19 cellular contexts compared by ENCODE assay signal in the genomic region with DNA sequence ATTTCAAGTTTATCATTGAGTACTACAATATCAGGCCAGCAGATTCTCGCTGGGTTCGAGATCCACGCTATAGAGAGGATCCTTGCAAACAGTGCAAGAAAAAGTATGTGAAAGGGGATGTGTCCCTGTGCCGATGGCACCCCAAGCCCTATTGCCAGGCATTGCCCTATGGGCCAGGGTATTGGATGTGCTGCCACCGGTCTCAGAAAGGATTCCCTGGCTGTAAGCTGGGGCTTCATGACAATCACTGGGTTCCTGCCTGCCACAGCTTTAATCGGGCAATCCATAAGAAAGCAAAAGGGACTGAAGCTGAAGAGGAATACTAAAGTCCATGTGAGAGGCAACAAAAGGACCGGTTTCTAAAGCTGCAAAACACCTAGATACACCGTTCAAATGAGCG. TPM values are rescaled to one million over a fixed set of nuclear protein-coding genes. Genes with fewer than 3 reads are reported as not detected.
A peak's percentile ranks its signal among the peaks of the same experiment; 100 is the strongest.
DNase-seq lines count a peak whose midpoint lies in the region; ATAC-seq and TF ChIP-seq lines count a peak whose summit lies in the region.
"Had no signal": no experiment of that assay in that cellular context is flagged by ENCODE, and none has a peak within 500 bp of the region (broad histone marks: within the 10 kb centered on the region; RNA-seq: fewer than 3 reads in every experiment).

No MANE protein-coding gene starts in this region.

- peaks cover 15% of the 10 kb centered on the region for H3K36me3 ChIP-seq in CD4-positive, CD25-positive, alpha-beta regulatory T cell (ENCODE audit: control insufficient read depth, insufficient read depth, low read length)

- ATAC-seq in CD4-positive, CD25-positive, alpha-beta regulatory T cell (ENCODE audit: low read depth in 2 of 2), result no peak
- ATAC-seq in CD4-positive, alpha-beta T cell (ENCODE audit: poor library complexity), result no peak
- ATAC-seq in activated T-helper 17 cell treated with anti-CD3 and anti-CD28 coated beads, Interleukin-2, amount 50 U/mL, for 72 hours (replicated peaks), result no peak
- no peak for ATAC-seq in stimulated activated effector memory CD8-positive, alpha-beta T cell treated with anti-CD3 and anti-CD28 coated beads, Interleukin-12 subunit alpha, Interleukin-12 subunit beta, amount 100 ng/mL, for 72 hours
- no peak for ATAC-seq in GM19328 (IDR thresholded peaks at IDR 0.05; ENCODE audit: unreplicated experiment)
- ATAC-seq: Panc1, SK-N-SH treated with all-trans-retinoic acid at 6 μM for 48 hours had no signal

- no peaks in the 10 kb centered on the region for H3K9me3 Mint-ChIP-seq in CD4-positive, CD25-positive, alpha-beta regulatory T cell
- H3K9me3 Mint-ChIP-seq in CD4-positive, alpha-beta T cell, result no peaks in the 10 kb centered on the region
- H3K9me3 Mint-ChIP-seq in activated T-helper 17 cell treated with anti-CD3 and anti-CD28 coated beads, Interleukin-2, amount 50 U/mL, for 72 hours, result no peaks in the 10 kb centered on the region
- no peaks in the 10 kb centered on the region for H3K9me3 Mint-ChIP-seq in stimulated activated effector memory CD8-positive, alpha-beta T cell treated with anti-CD3 and anti-CD28 coated beads, Interleukin-12 subunit alpha, Interleukin-12 subunit beta, amount 100 ng/mL, for 72 hours

- H3K4me3 ChIP-seq in CD4-positive, CD25-positive, alpha-beta regulatory T cell (ENCODE audit: low read depth, low read length), result no peak overlapping the region
- H3K4me3 ChIP-seq: BLaER1 treated with 17β-estradiol and CSF1 and Interleukin-3, amounts not matched to agents 10 nM and 100 nM had no signal

- peaks cover 17% of the 10 kb centered on the region for H3K4me1 ChIP-seq in CD4-positive, CD25-positive, alpha-beta regulatory T cell (ENCODE audit: control insufficient read depth, insufficient read depth, low read length, poor library complexity, severe bottlenecking)

- no peak overlapping the region for H3K4me3 Mint-ChIP-seq in CD4-positive, CD25-positive, alpha-beta regulatory T cell
- no peak overlapping the region for H3K4me3 Mint-ChIP-seq in CD4-positive, alpha-beta T cell
- H3K4me3 Mint-ChIP-seq in activated T-helper 17 cell treated with anti-CD3 and anti-CD28 coated beads, Interleukin-2, amount 50 U/mL, for 72 hours, result no peak overlapping the region
- no peak overlapping the region for H3K4me3 Mint-ChIP-seq in stimulated activated effector memory CD8-positive, alpha-beta T cell treated with anti-CD3 and anti-CD28 coated beads, Interleukin-12 subunit alpha, Interleukin-12 subunit beta, amount 100 ng/mL, for 72 hours

- no peak for TF ChIP-seq CTCF in CD4-positive, alpha-beta T cell (IDR thresholded peaks at IDR 0.05)

- no peaks in the 10 kb centered on the region for H3K27me3 Mint-ChIP-seq in CD4-positive, CD25-positive, alpha-beta regulatory T cell
- no peaks in the 10 kb centered on the region for H3K27me3 Mint-ChIP-seq in CD4-positive, alpha-beta T cell
- H3K27me3 Mint-ChIP-seq in activated T-helper 17 cell treated with anti-CD3 and anti-CD28 coated beads, Interleukin-2, amount 50 U/mL, for 72 hours, result no peaks in the 10 kb centered on the region

- POLR2A ChIA-PET in CD4-positive, alpha-beta T cell (lab: Charles Lee), result no interaction called here

- peaks cover 17% of the 10 kb centered on the region for H3K36me3 Mint-ChIP-seq in CD4-positive, CD25-positive, alpha-beta regulatory T cell
- H3K36me3 Mint-ChIP-seq in CD4-positive, alpha-beta T cell (ENCODE audit: low read depth), result peaks cover 24% of the 10 kb centered on the region
- peaks cover 30% of the 10 kb centered on the region for H3K36me3 Mint-ChIP-seq in activated T-helper 17 cell treated with anti-CD3 and anti-CD28 coated beads, Interleukin-2, amount 50 U/mL, for 72 hours (ENCODE audit: low read depth)
- H3K36me3 Mint-ChIP-seq in stimulated activated effector memory CD8-positive, alpha-beta T cell treated with anti-CD3 and anti-CD28 coated beads, Interleukin-12 subunit alpha, Interleukin-12 subunit beta, amount 100 ng/mL, for 72 hours, result peaks cover 13% of the 10 kb centered on the region

- DNase-seq in CD4-positive, CD25-positive, alpha-beta regulatory T cell, result no peak
- DNase-seq in CD4-positive, alpha-beta T cell, result no peak
- no peak for DNase-seq in stimulated activated effector memory CD8-positive, alpha-beta T cell treated with anti-CD3 and anti-CD28 coated beads, Interleukin-12 subunit alpha, Interleukin-12 subunit beta, amount 100 ng/mL, for 72 hours (ENCODE audit: low spot score in 2 of 2)
- DNase-seq in NCI-H2029 (lab: John Stamatoyannopoulos, UW) (no peak), HT-29 (ENCODE audit: low spot score) (no peak)
- DNase-seq: ACHN; EL; GF-D8; Kasumi-1; NCI-H1417 treated with DMSO at 0.1 percent for 48 hours; NCI-H187; NCI-H2107; NK-92 treated with Interleukin-12 subunit alpha and Interleukin-12 subunit beta, amount 100 ng/mL, for 24 hours; SIG-M5 had no signal

- H3K27me3 ChIP-seq in CD4-positive, CD25-positive, alpha-beta regulatory T cell (ENCODE audit: control insufficient read depth, insufficient read depth, low read length), result no peaks in the 10 kb centered on the region
- H3K27me3 ChIP-seq in CD4-positive, alpha-beta T cell (ENCODE audit: control insufficient read depth, insufficient read depth, low read length), result no peaks in the 10 kb centered on the region
- H3K27me3 ChIP-seq: BLaER1 treated with 17β-estradiol and CSF1 and Interleukin-3, amounts not matched to agents 10 nM and 100 nM had no signal

- H3K27ac Mint-ChIP-seq in CD4-positive, CD25-positive, alpha-beta regulatory T cell, result peak overlapping the region in 2 of 3 donors; percentile 68 to 80
- H3K27ac Mint-ChIP-seq in CD4-positive, alpha-beta T cell, result peak overlapping the region; percentile 91
- peak overlapping the region; percentile 33 for H3K27ac Mint-ChIP-seq in activated T-helper 17 cell treated with anti-CD3 and anti-CD28 coated beads, Interleukin-2, amount 50 U/mL, for 72 hours
- H3K27ac Mint-ChIP-seq in stimulated activated effector memory CD8-positive, alpha-beta T cell treated with anti-CD3 and anti-CD28 coated beads, Interleukin-12 subunit alpha, Interleukin-12 subunit beta, amount 100 ng/mL, for 72 hours, result peak overlapping the region; percentile 34

- no peak overlapping the region for H3K27ac ChIP-seq in CD4-positive, CD25-positive, alpha-beta regulatory T cell (ENCODE audit: insufficient read depth, low read length, poor library complexity, severe bottlenecking)
- no peak overlapping the region for H3K27ac ChIP-seq in CD4-positive, alpha-beta T cell (ENCODE audit: low read depth, low read length)
- H3K27ac ChIP-seq: BLaER1 treated with 17β-estradiol and CSF1 and Interleukin-3, amounts not matched to agents 10 nM and 100 nM had no signal

- intact Hi-C loops in CD4-positive, alpha-beta T cell (cut with DNase I, micrococcal nuclease), result loop anchor here in 1 of 2 experiments (5.0 kb wide), 1 partner anchor 80 kb away; no protein-coding TSS in a partner anchor

- H3K9me3 ChIP-seq in CD4-positive, CD25-positive, alpha-beta regulatory T cell (ENCODE audit: control insufficient read depth in 2 of 2, low read length in 2 of 2), result no peaks in the 10 kb centered on the region
- H3K9me3 ChIP-seq in CD4-positive, alpha-beta T cell (ENCODE audit: control insufficient read depth, low read length), result no peaks in the 10 kb centered on the region
- H3K9me3 ChIP-seq: BLaER1 treated with 17β-estradiol and CSF1 and Interleukin-3, amounts not matched to agents 10 nM and 100 nM had no signal

- peaks cover 34 to 52% (median 38%) of the 10 kb centered on the region in 4 donors for H3K4me1 Mint-ChIP-seq in CD4-positive, CD25-positive, alpha-beta regulatory T cell
- H3K4me1 Mint-ChIP-seq in CD4-positive, alpha-beta T cell (ENCODE audit: low read depth), result peaks cover 40% of the 10 kb centered on the region
- H3K4me1 Mint-ChIP-seq in activated T-helper 17 cell treated with anti-CD3 and anti-CD28 coated beads, Interleukin-2, amount 50 U/mL, for 72 hours, result peaks cover 29% of the 10 kb centered on the region
- peaks cover 32% of the 10 kb centered on the region for H3K4me1 Mint-ChIP-seq in stimulated activated effector memory CD8-positive, alpha-beta T cell treated with anti-CD3 and anti-CD28 coated beads, Interleukin-12 subunit alpha, Interleukin-12 subunit beta, amount 100 ng/mL, for 72 hours

- CTCF ChIA-PET in CD4-positive, alpha-beta T cell (lab: Charles Lee), result interaction anchor here (2.9 to 4.8 kb wide), 2 partner anchors 19 to 81 kb away, joined by 22 to 49 read pairs; partner anchors contain the start of gene FBXO34

RNA-seq across cellular contexts. Expression of gene ATG14, which starts 59.4 kb away (rescaled TPM):
- total RNA-seq in CD4-positive, CD25-positive, alpha-beta regulatory T cell, result 19.0 TPM
- 1 to 10 TPM; 5.8 to 9.3 (median 5.9) TPM for polyA plus RNA-seq in CD4-positive, CD25-positive, alpha-beta regulatory T cell
- 10 to 100 TPM; 19.9 to 20.5 TPM for total RNA-seq in CD4-positive, alpha-beta T cell
- total RNA-seq in activated T-helper 17 cell treated with anti-CD3 and anti-CD28 coated beads, Interleukin-2, amount 50 U/mL, for 72 hours, result 1 to 10 TPM; 6.2 to 8.0 TPM
- total RNA-seq in HT-29 (2014; rRNA removed; shearing (Covaris generic)), result 3.1 and 3.5 TPM in 2 replicates

Comparison
In these comparisons a context has a peak if more than half of its experiments do, and no peak if none do; other contexts are left out.
1. H3K27ac Mint-ChIP-seq: peak in every context shown above with its lines; median percentile 91 in CD4-positive, alpha-beta T cell; 74 in CD4-positive, CD25-positive, alpha-beta regulatory T cell; 34 in stimulated activated effector memory CD8-positive, alpha-beta T cell treated with anti-CD3 and anti-CD28 coated beads, Interleukin-12 subunit alpha, Interleukin-12 subunit beta, amount 100 ng/mL, for 72 hours; 33 in activated T-helper 17 cell treated with anti-CD3 and anti-CD28 coated beads, Interleukin-2, amount 50 U/mL, for 72 hours.